ENCODE assay signal across 8 cellular contexts in the genomic region with DNA sequence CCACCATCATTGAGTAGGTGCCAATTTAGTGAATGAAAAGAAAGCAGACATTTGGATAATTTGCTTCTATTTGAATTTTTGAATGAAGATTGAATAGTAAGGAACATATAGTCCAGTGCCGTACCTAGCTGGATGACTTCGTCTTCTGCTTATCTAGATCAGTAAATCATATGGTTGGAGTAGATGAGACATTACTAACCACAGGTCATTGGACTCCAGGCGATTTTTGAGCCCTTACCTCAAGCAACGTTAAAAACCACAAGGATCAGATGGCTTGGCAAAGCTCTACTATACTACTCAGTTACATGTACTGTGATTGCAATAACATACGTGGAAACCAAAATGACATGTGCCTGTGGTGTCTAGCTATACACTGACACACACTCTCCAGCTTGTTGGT. TPM values are rescaled to one million over a fixed set of nuclear protein-coding genes. Genes with fewer than 3 reads are reported as not detected.
DNase-seq lines count a peak whose midpoint lies in the region; ATAC-seq and TF ChIP-seq lines count a peak whose summit lies in the region.

No MANE protein-coding gene starts in this region.

- H3K4me2 ChIP-seq in mesendoderm (ENCODE audit: low read length): no peak overlapping the region

- no peaks in the 10 kb centered on the region for H3K27me3 ChIP-seq in mesendoderm (ENCODE audit: insufficient read depth, low read length, poor library complexity)
- H3K27me3 ChIP-seq in heart right ventricle: no peaks in the 10 kb centered on the region

- WGBS in mesendoderm (ENCODE audit: extremely low coverage, insufficient coverage, low lambda C conversion rate): no CpG with 5 or more reads among the region's 5 CpGs
- 82 to 90% methylated on average over 5 of the region's 5 CpGs for WGBS in heart right ventricle, 2 donors

- H3K4me1 ChIP-seq in mesendoderm (ENCODE audit: control insufficient read depth, low read depth, low read length): no peaks in the 10 kb centered on the region
- peaks cover 0 to 47% (median 31%) of the 10 kb centered on the region in 9 donors for H3K4me1 ChIP-seq in heart right ventricle

- no peaks in the 10 kb centered on the region for H3K9me3 Mint-ChIP-seq in natural killer cell treated with Interleukin-12 subunit alpha and Interleukin-12 subunit beta and Interleukin-15 and Interleukin-18, amount 100 ng/mL, for 72 hours

- no peak for ATAC-seq in natural killer cell treated with Interleukin-12 subunit alpha and Interleukin-12 subunit beta and Interleukin-15 and Interleukin-18, amount 100 ng/mL, for 72 hours
- ATAC-seq in heart right ventricle (no peak), GM21447 (IDR thresholded peaks at IDR 0.05; ENCODE audit: unreplicated experiment) (no peak), HG03442 (IDR thresholded peaks at IDR 0.05; ENCODE audit: unreplicated experiment) (no peak)

- intact Hi-C loops in heart right ventricle (cut with DNase I): loop anchor here in 1 of 10 donors (10.0 kb wide), 1 partner anchor 219 kb away; no protein-coding TSS in a partner anchor

- no peaks in the 10 kb centered on the region for H3K9me3 ChIP-seq in heart right ventricle

- H2BK15ac ChIP-seq in mesendoderm (replicated peaks; ENCODE audit: low read depth): no peak overlapping the region

- H3K36me3 ChIP-seq in mesendoderm (ENCODE audit: control insufficient read depth, insufficient read depth, low read length) (no peaks in the 10 kb centered on the region), heart right ventricle (no peaks in the 10 kb centered on the region)

- no peak overlapping the region for H3K56ac ChIP-seq in mesendoderm (ENCODE audit: low read length)

- H3K27ac Mint-ChIP-seq in natural killer cell treated with Interleukin-12 subunit alpha and Interleukin-12 subunit beta and Interleukin-15 and Interleukin-18, amount 100 ng/mL, for 72 hours: peak overlapping the region; percentile 69 to 73

- H3K4ac ChIP-seq in mesendoderm (ENCODE audit: low read depth, low read length): no peak overlapping the region

- H4K5ac ChIP-seq in mesendoderm (ENCODE audit: low read length): no peak overlapping the region

- H3K27me3 Mint-ChIP-seq in natural killer cell treated with Interleukin-12 subunit alpha and Interleukin-12 subunit beta and Interleukin-15 and Interleukin-18, amount 100 ng/mL, for 72 hours: peaks cover 3 to 11% of the 10 kb centered on the region in 2 donors

- no peak overlapping the region for H3K18ac ChIP-seq in mesendoderm (ENCODE audit: low read length)

- H2AK5ac ChIP-seq in mesendoderm (ENCODE audit: low read length): no peak overlapping the region

- no peaks in the 10 kb centered on the region for H3K79me1 ChIP-seq in mesendoderm (ENCODE audit: low read length)

- H3K4me3 Mint-ChIP-seq in natural killer cell treated with Interleukin-12 subunit alpha and Interleukin-12 subunit beta and Interleukin-15 and Interleukin-18, amount 100 ng/mL, for 72 hours: peak overlapping the region; percentile 26

- H3K27ac ChIP-seq in mesendoderm (ENCODE audit: low read depth, low read length) (no peak overlapping the region), heart right ventricle (peak overlapping the region in 3 of 10 donors; percentile 95 to 99 (median 96))

- peaks cover 18% of the 10 kb centered on the region in 2 donors for H3K4me1 Mint-ChIP-seq in natural killer cell treated with Interleukin-12 subunit alpha and Interleukin-12 subunit beta and Interleukin-15 and Interleukin-18, amount 100 ng/mL, for 72 hours (ENCODE audit: low read depth in 2 of 2)

- peak; percentile 44 for DNase-seq in EH (ENCODE audit: low read depth)
- DNase-seq in LHCN-M2 (ENCODE audit: low read depth): peak; percentile 76
- peak; percentile 30 for DNase-seq in astrocyte of the hippocampus (ENCODE audit: low read depth, low spot score)
- no peak for DNase-seq in natural killer cell treated with Interleukin-12 subunit alpha and Interleukin-12 subunit beta and Interleukin-15 and Interleukin-18, amount 100 ng/mL, for 72 hours (ENCODE audit: low spot score)
- no peak for DNase-seq in mesendoderm
- no peak for DNase-seq in heart right ventricle

- H3K79me2 ChIP-seq in mesendoderm (ENCODE audit: control insufficient read depth, insufficient read depth, low read length): peaks cover 21% of the 10 kb centered on the region

- H2BK5ac ChIP-seq in mesendoderm (ENCODE audit: low read length): no peak overlapping the region

- no peak overlapping the region for H3K9ac ChIP-seq in mesendoderm (ENCODE audit: low read length)

- H3K4me3 ChIP-seq in mesendoderm (ENCODE audit: low read length): no peak overlapping the region
- peak overlapping the region in 4 of 10 donors; percentile 87 to 91 (median 90) for H3K4me3 ChIP-seq in heart right ventricle

- TF ChIP-seq CTCF in heart right ventricle (IDR thresholded peaks at IDR 0.05): no peak

- H3K23ac ChIP-seq in mesendoderm (ENCODE audit: low read length): no peak overlapping the region

- H4K8ac ChIP-seq in mesendoderm (ENCODE audit: low read depth, low read length): no peak overlapping the region

- H3K36me3 Mint-ChIP-seq in natural killer cell treated with Interleukin-12 subunit alpha and Interleukin-12 subunit beta and Interleukin-15 and Interleukin-18, amount 100 ng/mL, for 72 hours: no peaks in the 10 kb centered on the region

- no peak overlapping the region for H2BK120ac ChIP-seq in mesendoderm (ENCODE audit: low read depth, low read length)

RNA-seq across cellular contexts. Expression of gene SPATS2, which starts 1.7 kb away (rescaled TPM):
- total RNA-seq in LHCN-M2 (2014; rRNA removed) (25.7 and 27.6 TPM in 2 replicates), heart right ventricle (10 to 100 TPM in 1 of 10 donors, 1 to 10 TPM in 9; 3.5 to 10.6 (median 5.1) TPM)
- polyA plus RNA-seq in LHCN-M2 (2012): 19.0 TPM
- total RNA-seq in natural killer cell treated with Interleukin-12 subunit alpha and Interleukin-12 subunit beta and Interleukin-15 and Interleukin-18, amount 100 ng/mL, for 72 hours: 10 to 100 TPM; 13.7 to 21.1 TPM
- 36.3 TPM for polyA plus RNA-seq in mesendoderm (2013, experiment 1 of 2)
- polyA plus RNA-seq in mesendoderm (2013, experiment 2 of 2): 36.3 TPM
- 10 to 100 TPM in 1 of 2 donors, 1 to 10 TPM in 1; 4.8 to 11.5 TPM for polyA plus RNA-seq in heart right ventricle

RNA-seq across cellular contexts. Expression of gene DNAJC22, which starts 18.9 kb away (rescaled TPM):
- total RNA-seq in LHCN-M2 (2014; rRNA removed) (1.1 and 1.4 TPM in 2 replicates), heart right ventricle (under 1 TPM in 7 of 10 donors, not detected in 3; 0.17 to 0.59 (median 0.26) TPM)
- 1.6 TPM for polyA plus RNA-seq in LHCN-M2 (2012)
- not detected for total RNA-seq in natural killer cell treated with Interleukin-12 subunit alpha and Interleukin-12 subunit beta and Interleukin-15 and Interleukin-18, amount 100 ng/mL, for 72 hours
- polyA plus RNA-seq in mesendoderm (2013, experiment 1 of 2): 0.41 TPM
- polyA plus RNA-seq in mesendoderm (2013, experiment 2 of 2): 0.32 TPM
- under 1 TPM in 1 of 2 donors, not detected in 1; 0.01 TPM for polyA plus RNA-seq in heart right ventricle

RNA-seq across cellular contexts. Expression of gene C1QL4, which starts 28.6 kb away (rescaled TPM):
- total RNA-seq in LHCN-M2 (2014; rRNA removed) (0.19 and 0.46 TPM in 2 replicates), heart right ventricle (not detected)
- 0.12 TPM for polyA plus RNA-seq in LHCN-M2 (2012)
- total RNA-seq in natural killer cell treated with Interleukin-12 subunit alpha and Interleukin-12 subunit beta and Interleukin-15 and Interleukin-18, amount 100 ng/mL, for 72 hours: not detected
- polyA plus RNA-seq in mesendoderm (2013, experiment 1 of 2): 0.06 TPM
- 0.04 TPM for polyA plus RNA-seq in mesendoderm (2013, experiment 2 of 2)
- polyA plus RNA-seq in heart right ventricle: not detected

RNA-seq across cellular contexts. Expression of gene TROAP, which starts 42.5 kb away (rescaled TPM):
- 30.0 and 32.8 TPM in 2 replicates for total RNA-seq in LHCN-M2 (2014; rRNA removed)
- polyA plus RNA-seq in LHCN-M2 (2012): 27.8 TPM
- 100 to 1,000 TPM in 1 of 2 donors, 10 to 100 TPM in 1; 37.4 to 103 TPM for total RNA-seq in natural killer cell treated with Interleukin-12 subunit alpha and Interleukin-12 subunit beta and Interleukin-15 and Interleukin-18, amount 100 ng/mL, for 72 hours
- polyA plus RNA-seq in mesendoderm (2013, experiment 1 of 2): 57.2 TPM
- polyA plus RNA-seq in mesendoderm (2013, experiment 2 of 2): 56.2 TPM
- total RNA-seq in heart right ventricle: 1 to 10 TPM in 2 of 10 donors, under 1 TPM in 5, not detected in 3; 0.40 to 4.9 (median 0.72) TPM
- polyA plus RNA-seq in heart right ventricle: 1 to 10 TPM in 1 of 2 donors, under 1 TPM in 1; 0.20 to 1.3 TPM

Comparison
In these comparisons a context has a peak if more than half of its experiments do, and no peak if none do; other contexts are left out.
1. DNase-seq: peak in EH (single experiment), LHCN-M2 (single experiment) and astrocyte of the hippocampus (single experiment); none in natural killer cell treated with Interleukin-12 subunit alpha and Interleukin-12 subunit beta and Interleukin-15 and Interleukin-18, amount 100 ng/mL, for 72 hours (single experiment), mesendoderm (single experiment) and heart right ventricle (0 of 2).